ENCODE assay signal across 8 cellular contexts in the genomic region with DNA sequence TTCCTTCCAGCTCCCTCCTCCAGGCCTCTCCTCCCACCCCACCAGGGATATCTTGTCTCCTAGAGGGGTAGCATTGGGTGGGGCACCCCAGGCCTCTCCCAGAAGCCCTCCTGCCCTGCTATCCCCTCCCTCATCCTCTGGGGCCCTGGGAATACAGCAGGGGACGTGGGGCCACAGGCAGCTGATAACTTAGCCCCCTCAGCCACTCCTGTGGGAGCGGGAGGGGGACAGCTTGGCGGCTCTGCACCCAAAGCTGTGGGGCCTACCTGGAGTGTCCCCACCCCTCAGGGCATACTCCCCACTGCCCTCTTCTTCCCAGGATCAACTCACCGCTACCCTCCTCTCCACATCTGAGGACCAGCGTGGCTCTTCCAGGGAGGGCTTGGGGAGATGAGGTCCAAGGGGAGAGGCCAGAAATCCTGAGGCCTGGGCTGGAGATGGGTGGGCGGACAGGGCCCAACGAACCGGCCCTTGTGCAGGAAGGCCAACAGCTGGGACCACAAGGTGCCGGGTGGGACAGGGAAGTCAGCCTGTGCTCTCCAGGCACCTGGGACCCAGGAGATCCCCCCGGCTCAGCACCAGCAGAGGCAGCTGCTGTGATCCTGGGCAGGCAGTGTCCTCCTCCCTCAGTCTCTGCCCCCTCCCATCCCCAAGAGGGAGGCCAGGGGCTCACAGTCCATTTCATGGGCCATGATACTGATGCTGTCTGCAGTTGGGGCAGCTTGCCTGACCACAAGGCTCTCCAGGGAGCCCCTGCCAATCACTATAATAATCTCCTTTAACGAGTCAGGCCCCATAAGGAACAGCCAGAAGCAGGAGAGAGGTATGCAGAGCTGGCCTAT. TPM values are rescaled to one million over a fixed set of nuclear protein-coding genes. Genes with fewer than 3 reads are reported as not detected.
DNase-seq lines count a peak whose midpoint lies in the region; ATAC-seq, FAIRE-seq and TF ChIP-seq lines count a peak whose summit lies in the region.

No MANE protein-coding gene starts in this region.

- DNase-seq in AG09309 (ENCODE audit: low read depth), result peak; percentile 20
- DNase-seq in OCI-LY7 (ENCODE audit: low spot score), result peak; percentile 18
- no peak for DNase-seq in naive B cell
- DNase-seq in GM19239 (ENCODE audit: insufficient read length, low spot score), result no peak
- DNase-seq in NCI-H524 (lab: John Stamatoyannopoulos, UW), result no peak
- no peak for DNase-seq in GOT3 (lab: John Stamatoyannopoulos, UW)

- H3K4me3 Mint-ChIP-seq in dendritic cell treated with granulocyte-macrophage colony-stimulating factor and Interleukin-4, amounts not matched to agents 40 ng/mL and 50 ng/mL, for 4 days, result no peak overlapping the region
- H3K4me3 Mint-ChIP-seq in naive B cell, result peak overlapping the region in 2 of 8 donors; percentile 6 to 44

- no TSS peak for BruUV-seq in OCI-LY7 (replicated peaks; lab: Mats Ljungman, UMichigan)

- H3K9me3 ChIP-seq in OCI-LY7 (ENCODE audit: low read length), result no peaks in the 10 kb centered on the region

- H3K4me1 Mint-ChIP-seq in dendritic cell treated with granulocyte-macrophage colony-stimulating factor and Interleukin-4, amounts not matched to agents 40 ng/mL and 50 ng/mL, for 4 days (ENCODE audit: low read depth), result peaks cover 50% of the 10 kb centered on the region
- peaks cover 47 to 69% (median 57%) of the 10 kb centered on the region in 3 donors for H3K4me1 Mint-ChIP-seq in naive B cell

- CTCF ChIA-PET in OCI-LY7 (lab: Charles Lee; ENCODE audit: unreplicated experiment), result interaction anchor here (0.5 kb wide), 1 partner anchor 31 kb away, joined by 3 read pairs; no protein-coding TSS in a partner anchor

- intact Hi-C loops in OCI-LY7 (cut with micrococcal nuclease; ENCODE audit: unreplicated experiment), result no loop called here
- intact Hi-C loops in dendritic cell treated with granulocyte-macrophage colony-stimulating factor and Interleukin-4, amounts not matched to agents 40 ng/mL and 50 ng/mL, for 4 days (cut with micrococcal nuclease), result no loop called here

- H3K4me1 ChIP-seq in OCI-LY7 (ENCODE audit: insufficient read depth, low read length, poor library complexity, severe bottlenecking), result peaks cover 72% of the 10 kb centered on the region

- no peak overlapping the region for H2AFZ ChIP-seq in OCI-LY7 (ENCODE audit: low read length)

- no peaks in the 10 kb centered on the region for H4K20me1 ChIP-seq in OCI-LY7 (ENCODE audit: insufficient read depth, low read length)

- H3K79me2 ChIP-seq in OCI-LY7 (ENCODE audit: insufficient read depth, low read depth, low read length), result peaks cover 6% of the 10 kb centered on the region; the same call in 1 of the 2 replicates

- POLR2A ChIA-PET in OCI-LY7 (lab: Charles Lee), result interaction anchor here (0.7 to 0.8 kb wide), 2 partner anchors 10 to 54 kb away, joined by 3 to 4 read pairs; no protein-coding TSS in a partner anchor

- H3K4me2 ChIP-seq in OCI-LY7 (ENCODE audit: low read length), result peak overlapping the region; percentile 74; the same call in 1 of the 2 replicates

- peak overlapping the region; percentile 77 for H3K27ac Mint-ChIP-seq in dendritic cell treated with granulocyte-macrophage colony-stimulating factor and Interleukin-4, amounts not matched to agents 40 ng/mL and 50 ng/mL, for 4 days
- peak overlapping the region in 4 of 6 donors; percentile 40 to 97 (median 48) for H3K27ac Mint-ChIP-seq in naive B cell

- no peaks in the 10 kb centered on the region for H3K9me3 Mint-ChIP-seq in dendritic cell treated with granulocyte-macrophage colony-stimulating factor and Interleukin-4, amounts not matched to agents 40 ng/mL and 50 ng/mL, for 4 days
- peaks cover 0 to 3% (median 0%) of the 10 kb centered on the region in 7 donors for H3K9me3 Mint-ChIP-seq in naive B cell

- H3K36me3 ChIP-seq in OCI-LY7 (ENCODE audit: insufficient read depth, low read length), result no peaks in the 10 kb centered on the region

- TF ChIP-seq CTCF in AG09309 (IDR thresholded peaks at IDR 0.05; ENCODE audit: control insufficient read depth, insufficient read depth, low read depth, low read length, missing control alignments), result no peak
- TF ChIP-seq CTCF in OCI-LY7 (conservative IDR thresholded peaks at IDR 0.05; ENCODE audit: low read length), result no peak

- FAIRE-seq in GM19239 (lab: Jason Lieb, UNC), result no peak

- peak overlapping the region; percentile 93 for H3K27ac ChIP-seq in OCI-LY7 (ENCODE audit: low read depth, low read length, poor library complexity, severe bottlenecking)

- H3K36me3 Mint-ChIP-seq in dendritic cell treated with granulocyte-macrophage colony-stimulating factor and Interleukin-4, amounts not matched to agents 40 ng/mL and 50 ng/mL, for 4 days (ENCODE audit: low read depth), result peaks cover 64% of the 10 kb centered on the region
- no peaks in the 10 kb centered on the region for H3K36me3 Mint-ChIP-seq in naive B cell

- no peaks in the 10 kb centered on the region for H3K9me2 ChIP-seq in OCI-LY7 (ENCODE audit: insufficient read depth, low read length)

- ATAC-seq in naive B cell (ENCODE audit: low read depth in 2 of 2), result no peak
- ATAC-seq in GM18870 (IDR thresholded peaks at IDR 0.05; ENCODE audit: unreplicated experiment), result no peak

- H3K4me3 ChIP-seq in AG09309 (ENCODE audit: control insufficient read depth, low read depth, low read length) (no peak overlapping the region), OCI-LY7 (ENCODE audit: low read depth, low read length, poor library complexity, severe bottlenecking) (no peak overlapping the region)

- peaks cover under 1% of the 10 kb centered on the region for H3K27me3 Mint-ChIP-seq in dendritic cell treated with granulocyte-macrophage colony-stimulating factor and Interleukin-4, amounts not matched to agents 40 ng/mL and 50 ng/mL, for 4 days
- H3K27me3 Mint-ChIP-seq in naive B cell, result no peaks in the 10 kb centered on the region

RNA-seq across cellular contexts. Expression of a gene that starts 23.2 kb away (rescaled TPM):
- total RNA-seq in OCI-LY7 (2014; rRNA removed; shearing (Covaris generic)), result 30.1 and 52.2 TPM in 2 replicates
- total RNA-seq in OCI-LY7 (2022), result 390 and 440 TPM in 2 replicates
- 1 to 10 TPM in 5 of 6 donors, under 1 TPM in 1; 0.88 to 4.2 (median 1.2) TPM for polyA plus RNA-seq in naive B cell (ENCODE audit: low read depth in 6 of 6)

RNA-seq across cellular contexts. Expression of a gene that starts 53.0 kb away (rescaled TPM):
- 3,446 and 3,598 TPM in 2 replicates for total RNA-seq in OCI-LY7 (2014; rRNA removed; shearing (Covaris generic))
- total RNA-seq in OCI-LY7 (2022), result 5,974 and 7,097 TPM in 2 replicates
- 1,000 to 10,000 TPM; 1,985 to 6,450 (median 3,738) TPM for polyA plus RNA-seq in naive B cell (ENCODE audit: low read depth in 6 of 6)

RNA-seq across cellular contexts. Expression of a gene that starts 59.4 kb away (rescaled TPM):
- 36.7 and 55.8 TPM in 2 replicates for total RNA-seq in OCI-LY7 (2014; rRNA removed; shearing (Covaris generic))
- 31.5 and 37.6 TPM in 2 replicates for total RNA-seq in OCI-LY7 (2022)
- 10 to 100 TPM; 45.3 to 64.6 (median 53.8) TPM for polyA plus RNA-seq in naive B cell (ENCODE audit: low read depth in 6 of 6)

Comparison
In these comparisons a context has a peak if more than half of its experiments do, and no peak if none do; other contexts are left out.
1. DNase-seq: peak in AG09309 (single experiment) and OCI-LY7 (single experiment); none in naive B cell (single experiment), GM19239 (single experiment), NCI-H524 (0 of 2) and GOT3 (single experiment).